Comparison of ENCODE assay signal across 15 cellular contexts in genomic region chr16:191783-192294, GRCh38. TPM values are rescaled to one million over a fixed set of nuclear protein-coding genes. Genes with fewer than 3 reads are reported as not detected.
"Had no signal": no experiment of that assay in that cellular context is flagged by ENCODE, and none has a peak within 500 bp of the region (broad histone marks: within the 10 kb centered on the region; RNA-seq: fewer than 3 reads in every experiment).

No MANE protein-coding gene starts in this region.

- DNase-seq: activated CD4-positive, alpha-beta T cell treated with anti-CD3 and anti-CD28 coated beads, Interleukin-2, amount 50 U/mL, for 4 hours; activated gamma-delta T cell treated with Interleukin-2 at 50 U/mL for 16 hours; activated T-cell treated with anti-CD3 and anti-CD28 coated beads, Interleukin-2, amount 50 U/mL, for 48 hours; caudate nucleus; effector CD4-positive, alpha-beta T cell; gastrocnemius medialis; small intestine; substantia nigra had no signal

- H3K4me3 Mint-ChIP-seq: T-helper 2 cell treated with Interferon-gamma antibody and Interleukin-4, amounts not matched to agents 5 μg/mL and 100 μg/mL, for 36 hours; type B pancreatic cell had no signal

- H3K27me3 Mint-ChIP-seq: type B pancreatic cell had no signal

- H3K9me3 Mint-ChIP-seq: T-helper 2 cell treated with Interferon-gamma antibody and Interleukin-4, amounts not matched to agents 5 μg/mL and 100 μg/mL, for 36 hours; type B pancreatic cell had no signal

- ATAC-seq: activated CD4-positive, CD25-positive, alpha-beta regulatory T cell treated with anti-CD3 and anti-CD28 coated beads, Interleukin-2, amount 50 U/mL, for 24 hours; gastrocnemius medialis had no signal

- H3K4me3 ChIP-seq: coronary artery, gastrocnemius medialis had no signal

- H3K27ac Mint-ChIP-seq: T-helper 2 cell treated with Interferon-gamma antibody and Interleukin-4, amounts not matched to agents 5 μg/mL and 100 μg/mL, for 36 hours; type B pancreatic cell had no signal

RNA-seq across cellular contexts. Expression of gene HBQ1, which starts 11.6 kb away (rescaled TPM):
- total RNA-seq: fibroblast of lung, gastrocnemius medialis had no signal

RNA-seq across cellular contexts. Expression of gene HBA1, which starts 15.4 kb away (rescaled TPM):
- total RNA-seq: fibroblast of lung, kidney epithelial cell had no signal

RNA-seq across cellular contexts. Expression of gene HBA2, which starts 19.2 kb away (rescaled TPM):
- total RNA-seq: fibroblast of lung, kidney epithelial cell had no signal

RNA-seq across cellular contexts. Expression of gene HBM, which starts 26.1 kb away (rescaled TPM):
- total RNA-seq: fibroblast of lung, gastrocnemius medialis, kidney epithelial cell, lower leg skin had no signal
